ENCODE assay signal across 12 cellular contexts in the genomic region with DNA sequence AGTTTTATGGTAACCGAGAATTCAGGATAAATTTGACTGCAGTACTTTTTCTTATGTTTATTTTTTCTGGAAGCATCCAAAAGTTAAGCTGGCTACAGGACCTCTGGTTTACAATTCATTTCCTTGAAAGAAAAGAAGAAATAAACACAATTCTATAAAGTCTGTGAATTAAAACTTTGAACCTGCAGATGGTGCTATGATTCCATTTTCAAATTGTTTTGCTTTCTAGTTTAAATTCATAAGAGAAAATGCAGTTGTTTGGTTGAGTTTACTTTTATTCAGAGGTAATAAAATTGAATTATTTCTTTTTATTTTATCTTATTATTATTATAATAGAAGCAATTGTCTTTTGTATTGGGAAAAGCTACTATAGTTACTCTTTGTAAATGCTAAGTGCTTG. TPM values are rescaled to one million over a fixed set of nuclear protein-coding genes. Genes with fewer than 3 reads are reported as not detected.
DNase-seq lines count a peak whose midpoint lies in the region; ATAC-seq and TF ChIP-seq lines count a peak whose summit lies in the region.
"Had no signal": no experiment of that assay in that cellular context is flagged by ENCODE, and none has a peak within 500 bp of the region (broad histone marks: within the 10 kb centered on the region; RNA-seq: fewer than 3 reads in every experiment).

No MANE protein-coding gene starts in this region.

- H3K4me2 ChIP-seq in OCI-LY3 (ENCODE audit: low read length): no peak overlapping the region

- H3K4me3 ChIP-seq in OCI-LY3 (ENCODE audit: low read length) (no peak overlapping the region), epithelial cell of esophagus (ENCODE audit: low read length) (no peak overlapping the region)

- H2AFZ ChIP-seq in OCI-LY3 (ENCODE audit: low read depth, low read length): no peak overlapping the region

- TF ChIP-seq CTCF in OCI-LY3 (IDR thresholded peaks at IDR 0.05; ENCODE audit: low read depth, low read length): peak; percentile 31; the same call in 1 of the 2 replicates
- peak; percentile 30 for TF ChIP-seq CTCF in epithelial cell of esophagus (IDR thresholded peaks at IDR 0.05; ENCODE audit: insufficient read depth, low read depth, low read length, missing control alignments)

- H3K27me3 ChIP-seq in OCI-LY3 (ENCODE audit: low read depth, low read length): no peaks in the 10 kb centered on the region

- no peaks in the 10 kb centered on the region for H3K36me3 ChIP-seq in OCI-LY3 (replicated peaks; ENCODE audit: low read depth, low read length)

- peak; percentile 0 for DNase-seq in NCI-H2196 (lab: John Stamatoyannopoulos, UW; ENCODE audit: unreplicated experiment)
- no peak for DNase-seq in NCI-H2196 treated with DMSO at 0.1 percent for 48 hours (lab: John Stamatoyannopoulos, UW; ENCODE audit: unreplicated experiment)
- DNase-seq in epithelial cell of esophagus (ENCODE audit: low read depth): peak; percentile 36
- peak; percentile 31 for DNase-seq in renal cortical epithelial cell (ENCODE audit: low read depth)
- DNase-seq in activated CD4-positive, alpha-beta T cell treated with anti-CD3 and anti-CD28 coated beads for 48 hours: no peak
- DNase-seq in NCI-H146 treated with DMSO at 0.1 percent for 48 hours (lab: John Stamatoyannopoulos, UW; ENCODE audit: unreplicated experiment): no peak
- DNase-seq: islet precursor cell; stimulated activated CD8-positive, alpha-beta memory T cell treated with anti-CD3 and anti-CD28 coated beads, Interleukin-4, amount 100 ng/mL, for 48 hours had no signal

- H3K9me3 ChIP-seq in OCI-LY3 (ENCODE audit: insufficient read depth, low read length): no peaks in the 10 kb centered on the region

- no peak overlapping the region for H3K9ac ChIP-seq in OCI-LY3 (ENCODE audit: low read length)

- H3K79me2 ChIP-seq in OCI-LY3 (ENCODE audit: low read length): no peaks in the 10 kb centered on the region

- no peak overlapping the region for H3K27ac ChIP-seq in OCI-LY3 (ENCODE audit: low read length)

- ATAC-seq in GM19455 (IDR thresholded peaks at IDR 0.05; ENCODE audit: unreplicated experiment): no peak
- ATAC-seq: Right ventricle myocardium inferior, sciatic nerve had no signal

- H3K4me1 ChIP-seq in OCI-LY3 (ENCODE audit: low read length): no peaks in the 10 kb centered on the region

- H4K20me1 ChIP-seq in OCI-LY3 (ENCODE audit: insufficient read depth, low read length): no peaks in the 10 kb centered on the region

RNA-seq across cellular contexts. Expression of a gene that starts 1.8 kb away (rescaled TPM):
- not detected in 2 replicates for total RNA-seq in renal cortical epithelial cell

RNA-seq across cellular contexts. Expression of a gene that starts 51.1 kb away (rescaled TPM):
- total RNA-seq in renal cortical epithelial cell: 0.15 and 0.52 TPM in 2 replicates

Comparison
In these comparisons a context has a peak if more than half of its experiments do, and no peak if none do; other contexts are left out.
1. DNase-seq: peak in NCI-H2196 (single experiment), epithelial cell of esophagus (single experiment) and renal cortical epithelial cell (single experiment); none in NCI-H2196 treated with DMSO at 0.1 percent for 48 hours (single experiment), activated CD4-positive, alpha-beta T cell treated with anti-CD3 and anti-CD28 coated beads for 48 hours (single experiment) and NCI-H146 treated with DMSO at 0.1 percent for 48 hours (single experiment).